ENCODE assay signal across 29 cellular contexts in the genomic region with DNA sequence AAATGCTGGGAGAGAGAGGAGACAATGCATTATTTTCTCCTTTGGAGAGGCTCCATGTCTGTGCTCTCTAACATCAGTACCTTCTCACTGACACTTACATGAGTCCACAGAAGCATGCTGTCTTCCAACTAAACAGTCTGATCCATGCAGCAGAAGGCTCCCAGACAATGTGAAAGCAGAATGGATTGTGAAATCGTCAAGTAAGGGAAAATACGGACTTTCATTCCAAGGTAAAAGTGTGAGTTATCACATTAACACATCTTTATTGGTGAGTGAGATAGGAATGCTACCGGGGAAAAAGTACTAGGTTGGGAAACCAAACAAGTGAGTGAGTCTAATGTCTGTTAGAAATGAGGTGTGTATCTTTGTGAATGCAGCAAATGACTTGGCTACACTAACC.
DNase-seq lines count a peak whose midpoint lies in the region; ATAC-seq and TF ChIP-seq lines count a peak whose summit lies in the region.
"Had no signal": no experiment of that assay in that cellular context is flagged by ENCODE, and none has a peak within 500 bp of the region (broad histone marks: within the 10 kb centered on the region; RNA-seq: fewer than 3 reads in every experiment).

No MANE protein-coding gene starts in this region.

- H3K4me2 ChIP-seq in GM23338, result no peak overlapping the region
- H3K4me2 ChIP-seq: BLaER1, smooth muscle cell had no signal

- TF ChIP-seq CTCF in GM23338 (conservative IDR thresholded peaks at IDR 0.05; ENCODE audit: low read depth in 2 of 2), result no peak
- no peak for TF ChIP-seq CTCF in cardiac fibroblast (IDR thresholded peaks at IDR 0.05; ENCODE audit: low read depth, low read length)

- H3K36me3 Mint-ChIP-seq in GM23338 (ENCODE audit: low read depth), result no peaks in the 10 kb centered on the region
- H3K36me3 Mint-ChIP-seq: activated naive CD4-positive, alpha-beta T cell treated with anti-CD3 and anti-CD28 coated beads, Interleukin-2, amount 50 U/mL, for 72 hours; natural killer cell had no signal

- H4K20me1 ChIP-seq in GM23338 (replicated peaks; ENCODE audit: insufficient read depth), result no peaks in the 10 kb centered on the region
- H4K20me1 ChIP-seq: BLaER1 had no signal

- intact Hi-C loops in left cardiac atrium (cut with DNase I), result no loop called here
- intact Hi-C loops in posterior vena cava (cut with DNase I), result no loop called here

- H3F3A ChIP-seq in GM23338 (replicated peaks; ENCODE audit: low read depth), result no peaks in the 10 kb centered on the region

- peaks cover 7% of the 10 kb centered on the region for H3K4me1 ChIP-seq in GM23338 (ENCODE audit: insufficient read depth)
- H3K4me1 ChIP-seq: BLaER1, colonic mucosa had no signal

- H3K36me3 ChIP-seq in GM23338 (ENCODE audit: insufficient read depth), result no peaks in the 10 kb centered on the region
- H3K36me3 ChIP-seq: BLaER1, cardiac muscle cell, colonic mucosa had no signal

- peaks cover 4% of the 10 kb centered on the region; the same call in 1 of the 2 replicates for H3K9me2 ChIP-seq in GM23338 (ENCODE audit: insufficient read depth)

- H3K27me3 ChIP-seq in GM23338 (ENCODE audit: insufficient read depth), result no peaks in the 10 kb centered on the region
- H3K27me3 ChIP-seq: BLaER1, cardiac muscle cell, colonic mucosa had no signal

- no peak overlapping the region for H3K4me3 ChIP-seq in GM23338
- no peak overlapping the region for H3K4me3 ChIP-seq in cardiac fibroblast (replicated peaks in 1 of 2; ENCODE audit: low read depth in 2 of 2, low read length in 2 of 2)
- H3K4me3 ChIP-seq: BLaER1, cardiac muscle cell, colonic mucosa, lung, smooth muscle cell had no signal

- H3K27ac Mint-ChIP-seq in GM23338, result no peak overlapping the region
- H3K27ac Mint-ChIP-seq: activated CD8-positive, alpha-beta T cell treated with anti-CD3 and anti-CD28 coated beads for 36 hours; activated naive CD4-positive, alpha-beta T cell treated with anti-CD3 and anti-CD28 coated beads, Interleukin-2, amount 50 U/mL, for 72 hours; natural killer cell had no signal

- no peak overlapping the region for H3K27ac ChIP-seq in GM23338 (ENCODE audit: low read depth)
- H3K27ac ChIP-seq: BLaER1, cardiac muscle cell, colonic mucosa had no signal

- ATAC-seq in GM23338 (no peak), left cardiac atrium (peak; percentile 71 to 74), GM21786 (IDR thresholded peaks at IDR 0.05; ENCODE audit: unreplicated experiment) (no peak), HG03159 (IDR thresholded peaks at IDR 0.05; ENCODE audit: unreplicated experiment) (no peak)
- ATAC-seq: activated CD8-positive, alpha-beta T cell treated with anti-CD3 and anti-CD28 coated beads for 36 hours; activated naive CD4-positive, alpha-beta T cell treated with anti-CD3 and anti-CD28 coated beads, Interleukin-2, amount 50 U/mL, for 72 hours; natural killer cell had no signal

- peak overlapping the region; percentile 74; the same call in 1 of the 2 replicates for H2AFZ ChIP-seq in GM23338

- no peak for DNase-seq in GM23338 (ENCODE audit: low spot score)
- DNase-seq in cardiac fibroblast (ENCODE audit: low read depth in 2 of 2), result peak; percentile 18 to 26
- no peak for DNase-seq in left cardiac atrium
- peak; percentile 4 for DNase-seq in pons (ENCODE audit: low spot score)
- DNase-seq in 8988T, result no peak
- DNase-seq in posterior vena cava (ENCODE audit: low spot score), result no peak
- DNase-seq: ACHN; activated CD4-positive, alpha-beta T cell treated with anti-CD3 and anti-CD28 coated beads for 1 hour; activated CD8-positive, alpha-beta T cell treated with anti-CD3 and anti-CD28 coated beads for 36 hours; anterior cingulate cortex; colonic mucosa; DMS 273 treated with DMSO at 0.1 percent for 48 hours; effector CD8-positive, alpha-beta T cell; islet precursor cell; Kasumi-1; natural killer cell; NCI-H1417 treated with DMSO at 0.1 percent for 48 hours; NCI-H2081; NCI-H526 treated with DMSO at 0.1 percent for 48 hours; stimulated activated CD4-positive, alpha-beta T cell treated with anti-CD3 and anti-CD28 coated beads, Interleukin-1b, Interleukin-23, amount 100 ng/mL, for 48 hours; stimulated activated naive CD4-positive, alpha-beta T cell treated with Interleukin-2 at 50 U/mL for 16 hours; SW 1271 had no signal

- peaks cover 5% of the 10 kb centered on the region; the same call in 2 of the 3 replicates for H3K4me1 Mint-ChIP-seq in GM23338

- no peaks in the 10 kb centered on the region; the same call in 2 of the 3 replicates for H3K9me3 Mint-ChIP-seq in GM23338
- H3K9me3 Mint-ChIP-seq: activated CD8-positive, alpha-beta T cell treated with anti-CD3 and anti-CD28 coated beads for 36 hours; activated naive CD4-positive, alpha-beta T cell treated with anti-CD3 and anti-CD28 coated beads, Interleukin-2, amount 50 U/mL, for 72 hours; natural killer cell had no signal

- H3K27me3 Mint-ChIP-seq in GM23338 (ENCODE audit: insufficient read depth, low read depth, poor library complexity), result no peaks in the 10 kb centered on the region

- H3K4me3 Mint-ChIP-seq in GM23338, result no peak overlapping the region
- H3K4me3 Mint-ChIP-seq: activated CD8-positive, alpha-beta T cell treated with anti-CD3 and anti-CD28 coated beads for 36 hours; natural killer cell had no signal

- no peaks in the 10 kb centered on the region for H3K79me2 ChIP-seq in GM23338 (replicated peaks; ENCODE audit: insufficient read depth)

TF ChIP-seq in GM23338, 12 proteins besides CTCF, POLR2A, EP300 and RAD21 (continues in another document):
- TF ChIP-seq CREB1 (CRISPR knock-in tag; IDR thresholded peaks at IDR 0.05; ENCODE audit: low read depth), result no peak
- TF ChIP-seq ZNF114 (CRISPR knock-in tag; IDR thresholded peaks at IDR 0.05), result no peak
- TF ChIP-seq, protein P1, sequence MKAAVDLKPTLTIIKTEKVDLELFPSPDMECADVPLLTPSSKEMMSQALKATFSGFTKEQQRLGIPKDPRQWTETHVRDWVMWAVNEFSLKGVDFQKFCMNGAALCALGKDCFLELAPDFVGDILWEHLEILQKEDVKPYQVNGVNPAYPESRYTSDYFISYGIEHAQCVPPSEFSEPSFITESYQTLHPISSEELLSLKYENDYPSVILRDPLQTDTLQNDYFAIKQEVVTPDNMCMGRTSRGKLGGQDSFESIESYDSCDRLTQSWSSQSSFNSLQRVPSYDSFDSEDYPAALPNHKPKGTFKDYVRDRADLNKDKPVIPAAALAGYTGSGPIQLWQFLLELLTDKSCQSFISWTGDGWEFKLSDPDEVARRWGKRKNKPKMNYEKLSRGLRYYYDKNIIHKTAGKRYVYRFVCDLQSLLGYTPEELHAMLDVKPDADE (IDR thresholded peaks at IDR 0.05), result no peak
- no peak for TF ChIP-seq REST (IDR thresholded peaks at IDR 0.05; ENCODE audit: unreplicated experiment)
- no peak for TF ChIP-seq EZH2phosphoT487 (IDR thresholded peaks at IDR 0.05; ENCODE audit: unreplicated experiment)
- TF ChIP-seq NANOG (IDR thresholded peaks at IDR 0.05; ENCODE audit: borderline replicate concordance), result no peak
- TF ChIP-seq STAT1 (IDR thresholded peaks at IDR 0.05; ENCODE audit: unreplicated experiment), result no peak
- TF ChIP-seq EZH2 (IDR thresholded peaks at IDR 0.05; ENCODE audit: low read depth, unreplicated experiment), result no peak
- no peak for TF ChIP-seq JUNB (IDR thresholded peaks at IDR 0.05; ENCODE audit: unreplicated experiment)
- TF ChIP-seq POLR2AphosphoS5 (IDR thresholded peaks at IDR 0.05; ENCODE audit: low read depth), result no peak
- TF ChIP-seq ZNF331 (CRISPR knock-in tag; IDR thresholded peaks at IDR 0.05; ENCODE audit: low read depth), result no peak

Comparison
In these comparisons a context has a peak if more than half of its experiments do, and no peak if none do; other contexts are left out.
1. ATAC-seq: peak in left cardiac atrium (2 of 2); none in GM23338 (single experiment), GM21786 (single experiment) and HG03159 (single experiment).
2. DNase-seq: peak in cardiac fibroblast (2 of 2) and pons (single experiment); none in GM23338 (single experiment), left cardiac atrium (single experiment), 8988T (single experiment) and posterior vena cava (single experiment).